Comparison of ENCODE assay signal across 1 cellular context in the genomic region with DNA sequence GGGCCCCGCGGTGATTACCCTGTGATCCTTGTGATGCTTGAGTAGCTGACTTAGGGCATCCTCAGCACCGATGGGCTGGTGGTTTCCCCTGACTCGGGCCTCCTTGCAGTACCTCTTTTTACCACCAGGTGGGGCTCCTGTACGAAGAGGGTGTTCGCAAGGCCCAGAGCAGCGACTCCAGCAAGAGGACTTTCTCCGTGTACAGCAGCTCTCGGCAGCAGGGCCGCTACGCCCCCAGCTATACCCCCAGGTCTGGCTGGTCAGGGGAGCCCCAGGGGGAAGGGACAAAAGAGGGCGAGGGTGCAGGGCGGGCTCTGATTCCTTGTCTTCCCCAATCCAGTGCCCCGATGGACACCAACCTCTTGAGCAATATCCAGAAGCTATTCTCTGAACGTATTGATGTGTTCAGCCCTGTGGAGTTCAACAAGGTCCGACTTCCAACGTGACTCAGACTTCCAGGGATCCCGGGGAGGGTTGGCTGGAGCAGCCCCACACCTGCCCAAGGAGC.
TF ChIP-seq lines count a peak whose summit lies in the region.

No MANE protein-coding gene starts in this region.

TF ChIP-seq in A549, 52 proteins besides CTCF, POLR2A, EP300 and RAD21 (continued from another document):
- TF ChIP-seq, protein P1, sequence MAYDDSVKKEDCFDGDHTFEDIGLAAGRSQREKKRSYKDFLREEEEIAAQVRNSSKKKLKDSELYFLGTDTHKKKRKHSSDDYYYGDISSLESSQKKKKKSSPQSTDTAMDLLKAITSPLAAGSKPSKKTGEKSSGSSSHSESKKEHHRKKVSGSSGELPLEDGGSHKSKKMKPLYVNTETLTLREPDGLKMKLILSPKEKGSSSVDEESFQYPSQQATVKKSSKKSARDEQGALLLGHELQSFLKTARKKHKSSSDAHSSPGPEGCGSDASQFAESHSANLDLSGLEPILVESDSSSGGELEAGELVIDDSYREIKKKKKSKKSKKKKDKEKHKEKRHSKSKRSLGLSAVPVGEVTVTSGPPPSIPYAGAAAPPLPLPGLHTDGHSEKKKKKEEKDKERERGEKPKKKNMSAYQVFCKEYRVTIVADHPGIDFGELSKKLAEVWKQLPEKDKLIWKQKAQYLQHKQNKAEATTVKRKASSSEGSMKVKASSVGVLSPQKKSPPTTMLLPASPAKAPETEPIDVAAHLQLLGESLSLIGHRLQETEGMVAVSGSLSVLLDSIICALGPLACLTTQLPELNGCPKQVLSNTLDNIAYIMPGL (CRISPR knock-in tag; IDR thresholded peaks at IDR 0.05; ENCODE audit: borderline replicate concordance) = no peak
- TF ChIP-seq CEBPB (IDR thresholded peaks at IDR 0.05) = peak in 1 of 2 experiments; percentile 60; a peak in 2 of 4 replicates
- TF ChIP-seq HOXA7 (CRISPR knock-in tag; IDR thresholded peaks at IDR 0.05) = no peak
- TF ChIP-seq JUN (IDR thresholded peaks at IDR 0.05) = 0 out of 5 replicates have a peak, but pooled peaks of 1 of the 2 experiments have one; percentile 38
- TF ChIP-seq, protein P2, sequence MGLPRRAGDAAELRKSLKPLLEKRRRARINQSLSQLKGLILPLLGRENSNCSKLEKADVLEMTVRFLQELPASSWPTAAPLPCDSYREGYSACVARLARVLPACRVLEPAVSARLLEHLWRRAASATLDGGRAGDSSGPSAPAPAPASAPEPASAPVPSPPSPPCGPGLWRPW (IDR thresholded peaks at IDR 0.05) = no peak
- TF ChIP-seq SMC3 (IDR thresholded peaks at IDR 0.05) = peak; percentile 52
